ENCODE assay signal across 22 cellular contexts in the genomic region with DNA sequence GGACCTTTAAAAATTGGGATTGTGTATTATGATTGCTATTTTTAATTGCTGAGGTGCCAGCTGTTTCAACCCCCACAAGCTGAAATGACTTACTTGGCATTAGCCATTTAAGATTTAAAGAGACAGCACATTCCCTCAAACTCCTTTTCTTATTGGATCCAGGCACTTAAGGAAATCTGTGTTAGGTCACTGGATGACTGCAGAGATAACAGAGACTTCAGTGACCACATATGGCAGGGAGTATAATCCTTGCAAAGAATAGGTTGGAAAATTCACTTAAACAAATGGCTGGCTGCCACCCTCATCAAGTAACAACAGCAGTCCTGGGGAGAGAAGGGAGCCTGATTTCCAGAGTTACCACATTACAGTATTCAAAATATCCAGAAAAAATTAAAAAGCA.
A peak's percentile ranks its signal among the peaks of the same experiment; 100 is the strongest.
DNase-seq lines count a peak whose midpoint lies in the region; ATAC-seq and TF ChIP-seq lines count a peak whose summit lies in the region.
"Had no signal": no experiment of that assay in that cellular context is flagged by ENCODE, and none has a peak within 500 bp of the region (broad histone marks: within the 10 kb centered on the region; RNA-seq: fewer than 3 reads in every experiment).

No MANE protein-coding gene starts in this region.

- no peak for TF ChIP-seq POLR2A in prostate gland (IDR thresholded peaks at IDR 0.05)

- no peak overlapping the region for H3K18ac ChIP-seq in trophoblast cell (ENCODE audit: low read length)

- H2BK5ac ChIP-seq in trophoblast cell (ENCODE audit: low read depth, low read length, poor library complexity): no peak overlapping the region

- H3K27ac ChIP-seq in GM23338 (ENCODE audit: low read depth) (0 out of 2 replicates have a peak overlapping the region, but pooled peaks have one; percentile 4), trophoblast cell (ENCODE audit: low read depth, low read length) (no peak overlapping the region), prostate gland (no peak overlapping the region)
- H3K27ac ChIP-seq: BLaER1, GM23248, HL-60 had no signal

- H3K27me3 ChIP-seq in GM23338 (ENCODE audit: insufficient read depth): no peaks in the 10 kb centered on the region
- H3K27me3 ChIP-seq in trophoblast cell (ENCODE audit: insufficient read depth, low read length): no peaks in the 10 kb centered on the region
- no peaks in the 10 kb centered on the region for H3K27me3 ChIP-seq in prostate gland (replicated peaks; ENCODE audit: insufficient read depth)
- H3K27me3 ChIP-seq: BLaER1 had no signal

- H4K8ac ChIP-seq in trophoblast cell (ENCODE audit: low read depth, low read length): no peak overlapping the region

- H2BK12ac ChIP-seq in trophoblast cell (ENCODE audit: low read length): no peak overlapping the region

- no peak overlapping the region for H2AFZ ChIP-seq in GM23338
- H2AFZ ChIP-seq in trophoblast cell (ENCODE audit: insufficient read depth, low read length, poor library complexity): peak overlapping the region; percentile 83
- H2AFZ ChIP-seq: GM23248 had no signal

- H4K91ac ChIP-seq in trophoblast cell (ENCODE audit: low read depth, low read length): no peak overlapping the region

- no peak overlapping the region for H3K4me3 ChIP-seq in GM23338
- no peak overlapping the region for H3K4me3 ChIP-seq in trophoblast cell (ENCODE audit: low read depth, low read length)
- no peak overlapping the region for H3K4me3 ChIP-seq in prostate gland
- H3K4me3 ChIP-seq: BLaER1, GM23248 had no signal

- no peaks in the 10 kb centered on the region for H3K9me2 ChIP-seq in GM23338 (ENCODE audit: insufficient read depth)

- H3K23ac ChIP-seq in trophoblast cell (ENCODE audit: low read length): no peak overlapping the region

- H3K4me1 ChIP-seq in GM23338 (ENCODE audit: insufficient read depth) (peaks cover 71% of the 10 kb centered on the region), trophoblast cell (ENCODE audit: control insufficient read depth in 1 of 2, insufficient read depth in 2 of 2, low read length in 2 of 2) (peaks cover 0 to 3% of the 10 kb centered on the region in 2 experiments), prostate gland (replicated peaks) (no peaks in the 10 kb centered on the region)

- H3K27me3 Mint-ChIP-seq in GM23338 (ENCODE audit: insufficient read depth, low read depth, poor library complexity): no peaks in the 10 kb centered on the region
- H3K27me3 Mint-ChIP-seq: CD4-positive, alpha-beta T cell had no signal

- peaks cover 3% of the 10 kb centered on the region; the same call in 1 of the 3 replicates for H3K36me3 Mint-ChIP-seq in GM23338 (ENCODE audit: low read depth)

- H2AK5ac ChIP-seq in trophoblast cell (ENCODE audit: low read length): no peak overlapping the region

- H3K36me3 ChIP-seq in GM23338 (ENCODE audit: insufficient read depth): no peaks in the 10 kb centered on the region
- no peaks in the 10 kb centered on the region for H3K36me3 ChIP-seq in trophoblast cell (ENCODE audit: control insufficient read depth in 1 of 2, insufficient read depth in 2 of 2, low read length in 2 of 2)
- H3K36me3 ChIP-seq in prostate gland: no peaks in the 10 kb centered on the region

- no peaks in the 10 kb centered on the region for H3F3A ChIP-seq in GM23338 (replicated peaks; ENCODE audit: low read depth)

- H3K14ac ChIP-seq in trophoblast cell (ENCODE audit: low read length): no peak overlapping the region

- no peak for DNase-seq in GM23338 (ENCODE audit: low spot score)
- peak; percentile 22 for DNase-seq in NCI-H226
- peak; percentile 54 for DNase-seq in amniotic epithelial cell (ENCODE audit: low read depth)
- no peak for DNase-seq in trophoblast cell
- DNase-seq in prostate gland (ENCODE audit: low spot score): no peak
- DNase-seq in RPMI8226: no peak
- no peak for DNase-seq in DMS114 treated with DMSO at 0.1 percent for 48 hours (lab: John Stamatoyannopoulos, UW; ENCODE audit: unreplicated experiment)
- DNase-seq: CD4-positive, alpha-beta T cell; COR-L47; DMS79 treated with DMSO at 0.1 percent for 48 hours; GM23248; HCEC 1CT; KG1; NCI-H1092 treated with DMSO at 0.1 percent for 48 hours; NCI-H1436 treated with DMSO at 0.1 percent for 48 hours; NCI-H2029; NCI-H2227 treated with DMSO at 0.1 percent for 48 hours; NCI-H510A treated with DMSO at 0.1 percent for 48 hours; OCI-M1; SHP77 had no signal

- no peak overlapping the region for H3K4me3 Mint-ChIP-seq in GM23338
- H3K4me3 Mint-ChIP-seq: CD4-positive, alpha-beta T cell had no signal

- H3K79me2 ChIP-seq in GM23338 (replicated peaks; ENCODE audit: insufficient read depth) (peaks cover 87% of the 10 kb centered on the region), trophoblast cell (ENCODE audit: control insufficient read depth, insufficient read depth, low read length, poor library complexity) (no peaks in the 10 kb centered on the region)

- H3K79me1 ChIP-seq in trophoblast cell (ENCODE audit: low read length): no peaks in the 10 kb centered on the region

- H3K27ac Mint-ChIP-seq in GM23338: no peak overlapping the region
- H3K27ac Mint-ChIP-seq: CD4-positive, alpha-beta T cell had no signal

- no peak overlapping the region for H3K9ac ChIP-seq in trophoblast cell (ENCODE audit: low read length)
- H3K9ac ChIP-seq: BLaER1, GM23248 had no signal

- ATAC-seq in GM23338: no peak

- H3K9me3 ChIP-seq in trophoblast cell (ENCODE audit: insufficient read depth, low read depth, low read length) (no peaks in the 10 kb centered on the region), prostate gland (no peaks in the 10 kb centered on the region)
- H3K9me3 ChIP-seq: BLaER1 had no signal

- H3K4me2 ChIP-seq in GM23338: no peak overlapping the region
- H3K4me2 ChIP-seq in trophoblast cell (ENCODE audit: low read length): no peak overlapping the region
- H3K4me2 ChIP-seq: BLaER1 had no signal

- TF ChIP-seq CTCF in GM23338 (conservative IDR thresholded peaks at IDR 0.05; ENCODE audit: low read depth in 2 of 2): no peak
- no peak for TF ChIP-seq CTCF in prostate gland (IDR thresholded peaks at IDR 0.05)

- H4K20me1 ChIP-seq in GM23338 (replicated peaks; ENCODE audit: insufficient read depth): peaks cover 19% of the 10 kb centered on the region

- peaks cover 57% of the 10 kb centered on the region for H3K4me1 Mint-ChIP-seq in GM23338

- no peaks in the 10 kb centered on the region for H3K9me3 Mint-ChIP-seq in GM23338
- H3K9me3 Mint-ChIP-seq: CD4-positive, alpha-beta T cell had no signal

- H3K4ac ChIP-seq in trophoblast cell (ENCODE audit: low read depth, low read length): no peak overlapping the region

- intact Hi-C loops in prostate gland (cut with DNase I): loop anchor here (10.0 kb wide), 1 partner anchor 58 kb away; no protein-coding TSS in a partner anchor

- no peak overlapping the region for H2BK120ac ChIP-seq in trophoblast cell (ENCODE audit: insufficient read depth, low read length, poor library complexity)

- no peak overlapping the region for H4K12ac ChIP-seq in trophoblast cell (ENCODE audit: low read depth, low read length)

TF ChIP-seq in GM23338, 12 proteins besides CTCF, POLR2A, EP300 and RAD21 (continues in another document):
- no peak for TF ChIP-seq EZH2 (IDR thresholded peaks at IDR 0.05; ENCODE audit: low read depth, unreplicated experiment)
- TF ChIP-seq ZNF331 (CRISPR knock-in tag; IDR thresholded peaks at IDR 0.05; ENCODE audit: low read depth): no peak
- no peak for TF ChIP-seq EZH2phosphoT487 (IDR thresholded peaks at IDR 0.05; ENCODE audit: unreplicated experiment)
- TF ChIP-seq NANOG (IDR thresholded peaks at IDR 0.05; ENCODE audit: borderline replicate concordance): no peak
- TF ChIP-seq, protein P1, sequence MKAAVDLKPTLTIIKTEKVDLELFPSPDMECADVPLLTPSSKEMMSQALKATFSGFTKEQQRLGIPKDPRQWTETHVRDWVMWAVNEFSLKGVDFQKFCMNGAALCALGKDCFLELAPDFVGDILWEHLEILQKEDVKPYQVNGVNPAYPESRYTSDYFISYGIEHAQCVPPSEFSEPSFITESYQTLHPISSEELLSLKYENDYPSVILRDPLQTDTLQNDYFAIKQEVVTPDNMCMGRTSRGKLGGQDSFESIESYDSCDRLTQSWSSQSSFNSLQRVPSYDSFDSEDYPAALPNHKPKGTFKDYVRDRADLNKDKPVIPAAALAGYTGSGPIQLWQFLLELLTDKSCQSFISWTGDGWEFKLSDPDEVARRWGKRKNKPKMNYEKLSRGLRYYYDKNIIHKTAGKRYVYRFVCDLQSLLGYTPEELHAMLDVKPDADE (IDR thresholded peaks at IDR 0.05): no peak
- no peak for TF ChIP-seq CREB1 (CRISPR knock-in tag; IDR thresholded peaks at IDR 0.05; ENCODE audit: low read depth)
- TF ChIP-seq ZNF114 (CRISPR knock-in tag; IDR thresholded peaks at IDR 0.05): no peak
- TF ChIP-seq, protein P2, sequence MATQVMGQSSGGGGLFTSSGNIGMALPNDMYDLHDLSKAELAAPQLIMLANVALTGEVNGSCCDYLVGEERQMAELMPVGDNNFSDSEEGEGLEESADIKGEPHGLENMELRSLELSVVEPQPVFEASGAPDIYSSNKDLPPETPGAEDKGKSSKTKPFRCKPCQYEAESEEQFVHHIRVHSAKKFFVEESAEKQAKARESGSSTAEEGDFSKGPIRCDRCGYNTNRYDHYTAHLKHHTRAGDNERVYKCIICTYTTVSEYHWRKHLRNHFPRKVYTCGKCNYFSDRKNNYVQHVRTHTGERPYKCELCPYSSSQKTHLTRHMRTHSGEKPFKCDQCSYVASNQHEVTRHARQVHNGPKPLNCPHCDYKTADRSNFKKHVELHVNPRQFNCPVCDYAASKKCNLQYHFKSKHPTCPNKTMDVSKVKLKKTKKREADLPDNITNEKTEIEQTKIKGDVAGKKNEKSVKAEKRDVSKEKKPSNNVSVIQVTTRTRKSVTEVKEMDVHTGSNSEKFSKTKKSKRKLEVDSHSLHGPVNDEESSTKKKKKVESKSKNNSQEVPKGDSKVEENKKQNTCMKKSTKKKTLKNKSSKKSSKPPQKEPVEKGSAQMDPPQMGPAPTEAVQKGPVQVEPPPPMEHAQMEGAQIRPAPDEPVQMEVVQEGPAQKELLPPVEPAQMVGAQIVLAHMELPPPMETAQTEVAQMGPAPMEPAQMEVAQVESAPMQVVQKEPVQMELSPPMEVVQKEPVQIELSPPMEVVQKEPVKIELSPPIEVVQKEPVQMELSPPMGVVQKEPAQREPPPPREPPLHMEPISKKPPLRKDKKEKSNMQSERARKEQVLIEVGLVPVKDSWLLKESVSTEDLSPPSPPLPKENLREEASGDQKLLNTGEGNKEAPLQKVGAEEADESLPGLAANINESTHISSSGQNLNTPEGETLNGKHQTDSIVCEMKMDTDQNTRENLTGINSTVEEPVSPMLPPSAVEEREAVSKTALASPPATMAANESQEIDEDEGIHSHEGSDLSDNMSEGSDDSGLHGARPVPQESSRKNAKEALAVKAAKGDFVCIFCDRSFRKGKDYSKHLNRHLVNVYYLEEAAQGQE (IDR thresholded peaks at IDR 0.05; ENCODE audit: unreplicated experiment): no peak
- TF ChIP-seq STAT1 (IDR thresholded peaks at IDR 0.05; ENCODE audit: unreplicated experiment): no peak

Comparison
In these comparisons a context has a peak if more than half of its experiments do, and no peak if none do; other contexts are left out.
1. DNase-seq: peak in NCI-H226 (single experiment) and amniotic epithelial cell (single experiment); none in GM23338 (single experiment), trophoblast cell (0 of 2), prostate gland (single experiment), RPMI8226 (single experiment) and DMS114 treated with DMSO at 0.1 percent for 48 hours (single experiment).